15 cellular contexts compared by ENCODE assay signal in genomic region chr19:41295506-41295905, GRCh38. TPM values are rescaled to one million over a fixed set of nuclear protein-coding genes. Genes with fewer than 3 reads are reported as not detected.
A peak's percentile ranks its signal among the peaks of the same experiment; 100 is the strongest.
DNase-seq lines count a peak whose midpoint lies in the region; ATAC-seq and TF ChIP-seq lines count a peak whose summit lies in the region.
"Had no signal": no experiment of that assay in that cellular context is flagged by ENCODE, and none has a peak within 500 bp of the region (broad histone marks: within the 10 kb centered on the region; RNA-seq: fewer than 3 reads in every experiment).

No MANE protein-coding gene starts in this region.

- no peaks in the 10 kb centered on the region for H3K27me3 Mint-ChIP-seq in stimulated activated naive CD8-positive, alpha-beta T cell treated with anti-CD3 and anti-CD28 coated beads, Interleukin-15, Interleukin-2, amounts not matched to agents 100 ng/mL and 50 ng/mL, for 24 hours
- no peaks in the 10 kb centered on the region for H3K27me3 Mint-ChIP-seq in naive B cell
- no peaks in the 10 kb centered on the region for H3K27me3 Mint-ChIP-seq in activated T-helper 1 cell treated with anti-CD3 and anti-CD28 coated beads, Interleukin-12 subunit alpha, Interleukin-12 subunit beta, Interleukin-2, Interleukin-4 antibody, amounts not matched to agents 30 ng/mL and 10 ng/mL and 1 ng/mL, durations not matched to agents 14 hours and 24 hours and 36 hours (ENCODE audit: insufficient read depth)

- peaks cover 48% of the 10 kb centered on the region for H3K4me1 ChIP-seq in vagina

- ATAC-seq in stimulated activated naive CD8-positive, alpha-beta T cell treated with anti-CD3 and anti-CD28 coated beads, Interleukin-15, Interleukin-2, amounts not matched to agents 100 U/mL and 50 U/mL, for 24 hours, result no peak
- no peak for ATAC-seq in activated naive CD4-positive, alpha-beta T cell treated with anti-CD3 and anti-CD28 coated beads, Interleukin-2, amount 50 U/mL, for 72 hours
- ATAC-seq in naive B cell (ENCODE audit: low read depth in 2 of 2), result no peak
- ATAC-seq: gastroesophageal sphincter had no signal

- H3K36me3 Mint-ChIP-seq in stimulated activated naive CD8-positive, alpha-beta T cell treated with anti-CD3 and anti-CD28 coated beads, Interleukin-15, Interleukin-2, amounts not matched to agents 100 ng/mL and 50 ng/mL, for 24 hours (ENCODE audit: low read depth), result peaks cover 93% of the 10 kb centered on the region
- peaks cover 51 to 60% of the 10 kb centered on the region in 2 donors for H3K36me3 Mint-ChIP-seq in activated naive CD4-positive, alpha-beta T cell treated with anti-CD3 and anti-CD28 coated beads, Interleukin-2, amount 50 U/mL, for 72 hours
- peaks cover 12 to 21% of the 10 kb centered on the region in 2 donors for H3K36me3 Mint-ChIP-seq in naive B cell
- H3K36me3 Mint-ChIP-seq in activated T-helper 1 cell treated with anti-CD3 and anti-CD28 coated beads, Interleukin-12 subunit alpha, Interleukin-12 subunit beta, Interleukin-2, Interleukin-4 antibody, amounts not matched to agents 30 ng/mL and 10 ng/mL and 1 ng/mL, durations not matched to agents 14 hours and 24 hours and 36 hours (ENCODE audit: low read depth), result peaks cover 75% of the 10 kb centered on the region

- intact Hi-C loops in vagina (cut with DNase I), result no loop called here
- intact Hi-C loops in activated T-helper 1 cell treated with anti-CD3 and anti-CD28 coated beads, Interleukin-12 subunit alpha, Interleukin-12 subunit beta, Interleukin-2, Interleukin-4 antibody, amounts not matched to agents 30 ng/mL and 10 ng/mL and 1 ng/mL, durations not matched to agents 14 hours and 24 hours and 36 hours (cut with micrococcal nuclease), result no loop called here

- no peak for DNase-seq in stimulated activated naive CD8-positive, alpha-beta T cell treated with anti-CD3 and anti-CD28 coated beads, Interleukin-15, Interleukin-2, amounts not matched to agents 100 U/mL and 50 U/mL, for 24 hours
- no peak for DNase-seq in activated naive CD4-positive, alpha-beta T cell treated with anti-CD3 and anti-CD28 coated beads, Interleukin-2, amount 50 U/mL, for 72 hours (ENCODE audit: low spot score in 2 of 2)
- DNase-seq in naive B cell, result no peak
- no peak for DNase-seq in vagina (ENCODE audit: extremely low spot score in 2 of 2)
- DNase-seq in activated T-helper 1 cell treated with anti-CD3 and anti-CD28 coated beads, Interleukin-12 subunit alpha, Interleukin-12 subunit beta, Interleukin-2, Interleukin-4 antibody, amounts not matched to agents 30 ng/mL and 10 ng/mL and 1 ng/mL, durations not matched to agents 14 hours and 24 hours and 36 hours (ENCODE audit: low spot score), result no peak
- no peak for DNase-seq in NCI-H2029 (lab: John Stamatoyannopoulos, UW)
- DNase-seq in NCI-H748 treated with DMSO at 0.1 percent for 48 hours (lab: John Stamatoyannopoulos, UW), result no peak
- DNase-seq: activated CD4-positive, CD25-positive, alpha-beta regulatory T cell treated with anti-CD3 and anti-CD28 coated beads, Interleukin-2, amount 50 U/mL, for 72 hours; DND-41; mammary epithelial cell; NCI-H1930; NCI-H774; RPMI8226 had no signal

- H3K4me1 Mint-ChIP-seq in stimulated activated naive CD8-positive, alpha-beta T cell treated with anti-CD3 and anti-CD28 coated beads, Interleukin-15, Interleukin-2, amounts not matched to agents 100 ng/mL and 50 ng/mL, for 24 hours (ENCODE audit: low read depth), result peaks cover 64% of the 10 kb centered on the region
- peaks cover 28 to 42% (median 36%) of the 10 kb centered on the region in 3 donors for H3K4me1 Mint-ChIP-seq in naive B cell
- H3K4me1 Mint-ChIP-seq in activated T-helper 1 cell treated with anti-CD3 and anti-CD28 coated beads, Interleukin-12 subunit alpha, Interleukin-12 subunit beta, Interleukin-2, Interleukin-4 antibody, amounts not matched to agents 30 ng/mL and 10 ng/mL and 1 ng/mL, durations not matched to agents 14 hours and 24 hours and 36 hours (ENCODE audit: low read depth), result peaks cover 61% of the 10 kb centered on the region

- no peak overlapping the region for H3K4me3 ChIP-seq in vagina
- H3K4me3 ChIP-seq: gastroesophageal sphincter had no signal

- H3K27ac Mint-ChIP-seq in stimulated activated naive CD8-positive, alpha-beta T cell treated with anti-CD3 and anti-CD28 coated beads, Interleukin-15, Interleukin-2, amounts not matched to agents 100 ng/mL and 50 ng/mL, for 24 hours, result peak overlapping the region; percentile 91
- H3K27ac Mint-ChIP-seq in activated naive CD4-positive, alpha-beta T cell treated with anti-CD3 and anti-CD28 coated beads, Interleukin-2, amount 50 U/mL, for 72 hours, result peak overlapping the region; percentile 16 to 85
- peak overlapping the region in 5 of 6 donors; percentile 82 to 99 (median 98) for H3K27ac Mint-ChIP-seq in naive B cell
- no peak overlapping the region for H3K27ac Mint-ChIP-seq in activated T-helper 1 cell treated with anti-CD3 and anti-CD28 coated beads, Interleukin-12 subunit alpha, Interleukin-12 subunit beta, Interleukin-2, Interleukin-4 antibody, amounts not matched to agents 30 ng/mL and 10 ng/mL and 1 ng/mL, durations not matched to agents 14 hours and 24 hours and 36 hours

- no peak for TF ChIP-seq CTCF in vagina (IDR thresholded peaks at IDR 0.05)

- no peaks in the 10 kb centered on the region for H3K9me3 ChIP-seq in vagina
- H3K9me3 ChIP-seq: gastroesophageal sphincter had no signal

- peaks cover 9 to 62% of the 10 kb centered on the region in 2 donors for H3K36me3 ChIP-seq in vagina

- peak overlapping the region; percentile 69 for H3K27ac ChIP-seq in vagina

- no peaks in the 10 kb centered on the region for H3K27me3 ChIP-seq in vagina
- H3K27me3 ChIP-seq: gastroesophageal sphincter had no signal

- no peaks in the 10 kb centered on the region for H3K9me3 Mint-ChIP-seq in stimulated activated naive CD8-positive, alpha-beta T cell treated with anti-CD3 and anti-CD28 coated beads, Interleukin-15, Interleukin-2, amounts not matched to agents 100 ng/mL and 50 ng/mL, for 24 hours
- H3K9me3 Mint-ChIP-seq in activated naive CD4-positive, alpha-beta T cell treated with anti-CD3 and anti-CD28 coated beads, Interleukin-2, amount 50 U/mL, for 72 hours, result no peaks in the 10 kb centered on the region
- no peaks in the 10 kb centered on the region for H3K9me3 Mint-ChIP-seq in naive B cell
- H3K9me3 Mint-ChIP-seq in activated T-helper 1 cell treated with anti-CD3 and anti-CD28 coated beads, Interleukin-12 subunit alpha, Interleukin-12 subunit beta, Interleukin-2, Interleukin-4 antibody, amounts not matched to agents 30 ng/mL and 10 ng/mL and 1 ng/mL, durations not matched to agents 14 hours and 24 hours and 36 hours, result no peaks in the 10 kb centered on the region

- no peak for TF ChIP-seq POLR2A in vagina (IDR thresholded peaks at IDR 0.05)

- H3K4me3 Mint-ChIP-seq in stimulated activated naive CD8-positive, alpha-beta T cell treated with anti-CD3 and anti-CD28 coated beads, Interleukin-15, Interleukin-2, amounts not matched to agents 100 ng/mL and 50 ng/mL, for 24 hours, result no peak overlapping the region
- H3K4me3 Mint-ChIP-seq in naive B cell, result peak overlapping the region in 1 of 8 donors; percentile 47
- H3K4me3 Mint-ChIP-seq in activated T-helper 1 cell treated with anti-CD3 and anti-CD28 coated beads, Interleukin-12 subunit alpha, Interleukin-12 subunit beta, Interleukin-2, Interleukin-4 antibody, amounts not matched to agents 30 ng/mL and 10 ng/mL and 1 ng/mL, durations not matched to agents 14 hours and 24 hours and 36 hours, result no peak overlapping the region

RNA-seq across cellular contexts. Expression of gene CCDC97, which starts 14.5 kb away (rescaled TPM):
- total RNA-seq in activated naive CD4-positive, alpha-beta T cell treated with anti-CD3 and anti-CD28 coated beads, Interleukin-2, amount 50 U/mL, for 72 hours, result 10 to 100 TPM; 24.7 to 43.1 TPM
- polyA plus RNA-seq in naive B cell (ENCODE audit: low read depth in 6 of 6), result 10 to 100 TPM; 19.8 to 37.2 (median 31.7) TPM
- total RNA-seq in vagina, result 16.9 TPM
- 35.3 and 36.1 TPM in 2 replicates for total RNA-seq in activated T-helper 1 cell treated with anti-CD3 and anti-CD28 coated beads, Interleukin-12 subunit alpha, Interleukin-12 subunit beta, Interleukin-2, Interleukin-4 antibody, amounts not matched to agents 30 ng/mL and 10 ng/mL and 1 ng/mL, durations not matched to agents 14 hours and 24 hours and 36 hours

RNA-seq across cellular contexts. Expression of gene HNRNPUL1, which starts 31.3 kb away (rescaled TPM):
- 100 to 1,000 TPM; 286 to 496 TPM for total RNA-seq in activated naive CD4-positive, alpha-beta T cell treated with anti-CD3 and anti-CD28 coated beads, Interleukin-2, amount 50 U/mL, for 72 hours
- polyA plus RNA-seq in naive B cell (ENCODE audit: low read depth in 6 of 6), result 10 to 100 TPM; 26.2 to 85.3 (median 54.4) TPM
- 116 TPM for total RNA-seq in vagina
- total RNA-seq in activated T-helper 1 cell treated with anti-CD3 and anti-CD28 coated beads, Interleukin-12 subunit alpha, Interleukin-12 subunit beta, Interleukin-2, Interleukin-4 antibody, amounts not matched to agents 30 ng/mL and 10 ng/mL and 1 ng/mL, durations not matched to agents 14 hours and 24 hours and 36 hours, result 254 and 264 TPM in 2 replicates

RNA-seq across cellular contexts. Expression of gene TGFB1, which starts 58.2 kb away (rescaled TPM):
- 100 to 1,000 TPM in 1 of 2 donors, 10 to 100 TPM in 1; 73.4 to 126 TPM for total RNA-seq in activated naive CD4-positive, alpha-beta T cell treated with anti-CD3 and anti-CD28 coated beads, Interleukin-2, amount 50 U/mL, for 72 hours
- 10 to 100 TPM; 20.1 to 61.9 (median 35.4) TPM for polyA plus RNA-seq in naive B cell (ENCODE audit: low read depth in 6 of 6)
- total RNA-seq in vagina, result 53.3 TPM
- 108 and 112 TPM in 2 replicates for total RNA-seq in activated T-helper 1 cell treated with anti-CD3 and anti-CD28 coated beads, Interleukin-12 subunit alpha, Interleukin-12 subunit beta, Interleukin-2, Interleukin-4 antibody, amounts not matched to agents 30 ng/mL and 10 ng/mL and 1 ng/mL, durations not matched to agents 14 hours and 24 hours and 36 hours
